8 cellular contexts compared by ENCODE assay signal in genomic region chr11:65431452-65432132, GRCh38. TPM values are rescaled to one million over a fixed set of nuclear protein-coding genes. Genes with fewer than 3 reads are reported as not detected.
DNase-seq lines count a peak whose midpoint lies in the region; ATAC-seq and TF ChIP-seq lines count a peak whose summit lies in the region.

No MANE protein-coding gene starts in this region.

- peak overlapping the region; percentile 62 for H3K4me3 Mint-ChIP-seq in activated B cell treated with CpG ODN at 0.5 μM for 24 hours
- peak overlapping the region; percentile 22 to 36 for H3K4me3 Mint-ChIP-seq in stimulated activated naive B cell treated with anti-CD40 and anti-IgM and Interleukin-4, amounts not matched to agents 10 μg/mL and 1 μg/mL and 100 μg/mL, for 72 hours

- ATAC-seq in GM21423 (IDR thresholded peaks at IDR 0.05; ENCODE audit: unreplicated experiment), result peak; percentile 31
- ATAC-seq in activated B cell treated with CpG ODN at 0.5 μM for 24 hours (ENCODE audit: low read depth), result peak; percentile 47
- ATAC-seq in stimulated activated naive B cell treated with anti-CD40 and anti-IgM and Interleukin-4, amounts not matched to agents 10 μg/mL and 1 μg/mL and 100 μg/mL, for 72 hours (replicated peaks), result peak; percentile 52 to 74
- no peak for ATAC-seq in HG03521 (IDR thresholded peaks at IDR 0.05; ENCODE audit: unreplicated experiment)
- no peak for ATAC-seq in HG03442 (IDR thresholded peaks at IDR 0.05; ENCODE audit: unreplicated experiment)

- intact Hi-C loops in activated B cell treated with CpG ODN at 0.5 μM for 24 hours (cut with micrococcal nuclease), result loop anchor here (1.0 to 2.0 kb wide), 2 partner anchors 12 to 41 kb away; no protein-coding TSS in a partner anchor

- no peak for TF ChIP-seq CTCF in activated B cell treated with CpG ODN at 0.5 μM for 24 hours (IDR thresholded peaks at IDR 0.05)

- POLR2A ChIA-PET in activated B cell treated with CpG ODN at 0.5 μM for 24 hours (lab: Charles Lee), result interaction anchor here (1.0 to 9.2 kb wide), 5 partner anchors 12 to 70 kb away, joined by 3 to 210 read pairs (median 23); partner anchors contain the start of genes MALAT1 and NEAT1

- H3K27me3 Mint-ChIP-seq in activated B cell treated with CpG ODN at 0.5 μM for 24 hours, result no peaks in the 10 kb centered on the region
- H3K27me3 Mint-ChIP-seq in stimulated activated naive B cell treated with anti-CD40 and anti-IgM and Interleukin-4, amounts not matched to agents 10 μg/mL and 1 μg/mL and 100 μg/mL, for 72 hours, result no peaks in the 10 kb centered on the region

- H3K9me3 Mint-ChIP-seq in activated B cell treated with CpG ODN at 0.5 μM for 24 hours, result no peaks in the 10 kb centered on the region
- H3K9me3 Mint-ChIP-seq in stimulated activated naive B cell treated with anti-CD40 and anti-IgM and Interleukin-4, amounts not matched to agents 10 μg/mL and 1 μg/mL and 100 μg/mL, for 72 hours, result no peaks in the 10 kb centered on the region

- CTCF ChIA-PET in activated B cell treated with CpG ODN at 0.5 μM for 24 hours (lab: Charles Lee), result interaction anchor here (0.5 to 1.5 kb wide), 9 partner anchors 11 to 77 kb away, joined by 3 to 15 read pairs (median 4); no protein-coding TSS in a partner anchor

- peaks cover 78% of the 10 kb centered on the region for H3K4me1 Mint-ChIP-seq in activated B cell treated with CpG ODN at 0.5 μM for 24 hours
- peaks cover 65 to 84% of the 10 kb centered on the region in 2 donors for H3K4me1 Mint-ChIP-seq in stimulated activated naive B cell treated with anti-CD40 and anti-IgM and Interleukin-4, amounts not matched to agents 10 μg/mL and 1 μg/mL and 100 μg/mL, for 72 hours

- DNase-seq in activated B cell treated with CpG ODN at 0.5 μM for 24 hours (no peak), fibroblast of gingiva (ENCODE audit: low read depth) (peak; percentile 72), NCI-H187 treated with DMSO at 0.1 percent for 48 hours (lab: John Stamatoyannopoulos, UW) (no peak), DMS153 treated with DMSO at 0.1 percent for 48 hours (lab: John Stamatoyannopoulos, UW; ENCODE audit: unreplicated experiment) (no peak)
- peak; percentile 37 for DNase-seq in stimulated activated naive B cell treated with anti-CD40 and anti-IgM and Interleukin-4, amounts not matched to agents 10 μg/mL and 1 μg/mL and 100 μg/mL, for 72 hours

- H3K36me3 Mint-ChIP-seq in activated B cell treated with CpG ODN at 0.5 μM for 24 hours (ENCODE audit: low read depth), result peaks cover 42% of the 10 kb centered on the region
- H3K36me3 Mint-ChIP-seq in stimulated activated naive B cell treated with anti-CD40 and anti-IgM and Interleukin-4, amounts not matched to agents 10 μg/mL and 1 μg/mL and 100 μg/mL, for 72 hours, result peaks cover 39 to 60% of the 10 kb centered on the region in 2 donors

- H3K27ac Mint-ChIP-seq in activated B cell treated with CpG ODN at 0.5 μM for 24 hours, result peak overlapping the region; percentile 82
- H3K27ac Mint-ChIP-seq in stimulated activated naive B cell treated with anti-CD40 and anti-IgM and Interleukin-4, amounts not matched to agents 10 μg/mL and 1 μg/mL and 100 μg/mL, for 72 hours, result peak overlapping the region; percentile 83

RNA-seq across cellular contexts. Expression of gene NEAT1, which starts 9.0 kb away (rescaled TPM):
- total RNA-seq in activated B cell treated with CpG ODN at 0.5 μM for 24 hours, result 578 and 699 TPM in 2 replicates

RNA-seq across cellular contexts. Expression of gene FRMD8, which starts 45.2 kb away (rescaled TPM):
- total RNA-seq in activated B cell treated with CpG ODN at 0.5 μM for 24 hours, result 68.6 and 70.6 TPM in 2 replicates

RNA-seq across cellular contexts. Expression of gene SLC25A45, which starts 49.1 kb away (rescaled TPM):
- total RNA-seq in activated B cell treated with CpG ODN at 0.5 μM for 24 hours, result 11.4 and 12.3 TPM in 2 replicates

Comparison
In these comparisons a context has a peak if more than half of its experiments do, and no peak if none do; other contexts are left out.
1. ATAC-seq: peak in GM21423 (single experiment), activated B cell treated with CpG ODN at 0.5 μM for 24 hours (single experiment) and stimulated activated naive B cell treated with anti-CD40 and anti-IgM and Interleukin-4, amounts not matched to agents 10 μg/mL and 1 μg/mL and 100 μg/mL, for 72 hours (2 of 2); none in HG03521 (single experiment) and HG03442 (single experiment).
2. DNase-seq: peak in fibroblast of gingiva (single experiment) and stimulated activated naive B cell treated with anti-CD40 and anti-IgM and Interleukin-4, amounts not matched to agents 10 μg/mL and 1 μg/mL and 100 μg/mL, for 72 hours (single experiment); none in activated B cell treated with CpG ODN at 0.5 μM for 24 hours (single experiment), NCI-H187 treated with DMSO at 0.1 percent for 48 hours (single experiment) and DMS153 treated with DMSO at 0.1 percent for 48 hours (single experiment).